7 cellular contexts compared by ENCODE assay signal in the genomic region with DNA sequence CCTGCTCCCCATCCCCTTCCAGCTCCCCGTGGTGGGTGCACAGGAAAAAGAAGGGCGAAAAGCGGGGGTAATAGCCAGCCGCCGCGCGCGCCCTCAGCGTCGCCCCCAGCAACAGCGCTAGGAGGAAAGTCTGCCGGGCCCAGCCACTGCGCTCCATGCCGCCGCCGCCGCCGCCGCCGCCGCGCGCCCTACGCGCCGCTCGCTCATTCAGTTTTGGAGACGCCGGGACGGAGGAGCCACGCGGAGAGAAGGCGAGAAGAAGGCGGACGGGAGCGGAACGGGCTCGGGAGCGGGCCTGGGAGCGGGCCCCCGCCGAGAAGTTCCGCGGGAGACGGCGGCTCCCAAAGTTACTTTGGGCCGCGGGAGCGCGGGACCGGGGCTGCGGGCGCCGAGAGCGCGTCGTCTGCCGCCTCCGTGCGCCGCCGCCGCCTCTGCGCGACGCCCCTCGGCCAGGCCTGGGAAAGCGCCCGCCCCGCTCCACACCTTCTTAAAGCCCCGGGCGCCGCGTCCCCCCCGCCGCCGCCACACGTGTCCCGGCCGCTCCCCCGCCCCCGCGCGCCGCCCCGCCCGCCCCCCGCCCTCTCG. TPM values are rescaled to one million over a fixed set of nuclear protein-coding genes. Genes with fewer than 3 reads are reported as not detected.
DNase-seq lines count a peak whose midpoint lies in the region; ATAC-seq, FAIRE-seq and TF ChIP-seq lines count a peak whose summit lies in the region.

A gene (minus strand): TSS at position 459 of the 585 bp plus-strand sequence. CDS start 302 bp downstream, at position 157.

- no peak for FAIRE-seq in GM12878 (lab: Jason Lieb, UNC)

- no peak for TF ChIP-seq POLR2A in GM12878 (IDR thresholded peaks at IDR 0.05; ENCODE audit: low read depth, low read length)

- H3K36me3 ChIP-seq in GM12878 (ENCODE audit: control insufficient read depth in 2 of 2, insufficient read depth in 2 of 2, low read length in 1 of 2) (no peaks in the 10 kb centered on the region), subcutaneous abdominal adipose tissue (ENCODE audit: control insufficient read depth in 5 of 5, insufficient read depth in 5 of 5, low read length in 5 of 5) (no peaks in the 10 kb centered on the region)

- H2AFZ ChIP-seq in GM12878 (ENCODE audit: control insufficient read depth, low read depth, low read length) = no peak within 1 kb of the TSS

- no peak within 1 kb of the TSS for H3K4me2 ChIP-seq in GM12878 (ENCODE audit: control insufficient read depth, insufficient read depth)

- H3K9me3 ChIP-seq in GM12878 (replicated peaks; ENCODE audit: control insufficient read depth, insufficient read depth, low read length) (no peaks in the 10 kb centered on the region), subcutaneous abdominal adipose tissue (ENCODE audit: control insufficient read depth in 5 of 5, low read length in 5 of 5) (no peaks in the 10 kb centered on the region)

- in situ Hi-C loops in GM12878 (cut with MboI) = no loop called here

- WGBS in GM12878 (ENCODE audit: insufficient coverage, insufficient replicate concordance, low lambda C conversion rate, missing lambda C conversion rate) = 46% methylated on average over 46 of the region's 89 CpGs

- no peaks in the 10 kb centered on the region for H3K79me2 ChIP-seq in GM12878 (ENCODE audit: control insufficient read depth, insufficient read depth, low read length)

- peaks cover 4 to 9% of the 10 kb centered on the region in 2 experiments for H3K27me3 ChIP-seq in GM12878 (replicated peaks in 1 of 2; ENCODE audit: control insufficient read depth in 2 of 2, insufficient read depth in 2 of 2, low read length in 1 of 2)
- H3K27me3 ChIP-seq in subcutaneous abdominal adipose tissue (ENCODE audit: control insufficient read depth in 5 of 5, insufficient read depth in 4 of 5, low read length in 5 of 5) = peaks cover 13 to 33% (median 20%) of the 10 kb centered on the region in 5 donors

- no peak for TF ChIP-seq RAD21 in GM12878 (IDR thresholded peaks at IDR 0.05; ENCODE audit: insufficient read depth, low read depth, low read length)

- H3K9ac ChIP-seq in GM12878 (ENCODE audit: control insufficient read depth, insufficient read depth, low read length) = no peak within 1 kb of the TSS
- no peak within 1 kb of the TSS for H3K9ac ChIP-seq in subcutaneous abdominal adipose tissue (ENCODE audit: low read length in 5 of 5)

- RAD21 ChIA-PET in GM12878 (lab: Charles Lee; ENCODE audit: unreplicated experiment) = no interaction called here

- H4K20me1 ChIP-seq in GM12878 (ENCODE audit: control insufficient read depth, insufficient read depth) = no peaks in the 10 kb centered on the region

- no TSS peak for BruUV-seq in GM12878 (replicated peaks; lab: Mats Ljungman, UMichigan)

- H3K4me3 ChIP-seq in GM08714 (ENCODE audit: low read length) (peak within 1 kb of the TSS; percentile 14; the same call in 1 of the 2 replicates), GM12878 (no peak within 1 kb of the TSS), subcutaneous abdominal adipose tissue (ENCODE audit: low read depth in 1 of 5, low read length in 5 of 5) (peak within 1 kb of the TSS; percentile 58 to 68 (median 63))

- H3K4me1 ChIP-seq in GM12878 (ENCODE audit: control insufficient read depth, insufficient read depth, low read length) = no peaks in the 10 kb centered on the region
- peaks cover 0 to 18% (median 15%) of the 10 kb centered on the region in 5 donors for H3K4me1 ChIP-seq in subcutaneous abdominal adipose tissue (ENCODE audit: control insufficient read depth in 5 of 5, insufficient read depth in 5 of 5, low read length in 5 of 5)

- SMC1A ChIA-PET in GM12878 (lab: Charles Lee; ENCODE audit: uncharacterized antibody, unreplicated experiment) = no interaction called here

- DNase-seq in NCI-H1417 (lab: John Stamatoyannopoulos, UW) (peak; percentile 12 to 94 (median 87)), GM12878 (ENCODE audit: low read depth, low spot score) (no peak), kidney tubule cell (ENCODE audit: low spot score) (peak; percentile 44), mesenteric fat pad (ENCODE audit: low spot score) (no peak)

- ATAC-seq in GM12878 (no peak), HG03521 (IDR thresholded peaks at IDR 0.05; ENCODE audit: unreplicated experiment) (no peak)

- CTCF ChIA-PET in GM12878 (lab: Yijun Ruan, JAX) = no interaction called here

- intact Hi-C loops in GM12878 (cut with micrococcal nuclease; ENCODE audit: unreplicated experiment) = no loop called here

- POLR2A ChIA-PET in GM12878 (lab: Charles Lee) = no interaction called here

- H3K27ac ChIP-seq in GM12878 (ENCODE audit: control insufficient read depth, insufficient read depth) (no peak within 1 kb of the TSS), subcutaneous abdominal adipose tissue (ENCODE audit: low read depth, low read length) (no peak within 1 kb of the TSS)

- TF ChIP-seq CTCF in GM12878 (IDR thresholded peaks at IDR 0.05 in 2 of 3, conservative IDR thresholded peaks at IDR 0.05 in 1 of 3; ENCODE audit: control insufficient read depth in 2 of 3, extremely low read depth in 1 of 3, insufficient read depth in 1 of 3, low read depth in 3 of 3, low read length in 3 of 3) = no peak

- TF ChIP-seq EP300 in GM12878 (IDR thresholded peaks at IDR 0.05; ENCODE audit: borderline replicate concordance in 1 of 2, control insufficient read depth in 1 of 2, low read depth in 2 of 2, low read length in 2 of 2) = no peak

TF ChIP-seq in GM12878, 131 proteins besides CTCF, POLR2A, EP300 and RAD21 (continues in another document):
- TF ChIP-seq, protein P1, sequence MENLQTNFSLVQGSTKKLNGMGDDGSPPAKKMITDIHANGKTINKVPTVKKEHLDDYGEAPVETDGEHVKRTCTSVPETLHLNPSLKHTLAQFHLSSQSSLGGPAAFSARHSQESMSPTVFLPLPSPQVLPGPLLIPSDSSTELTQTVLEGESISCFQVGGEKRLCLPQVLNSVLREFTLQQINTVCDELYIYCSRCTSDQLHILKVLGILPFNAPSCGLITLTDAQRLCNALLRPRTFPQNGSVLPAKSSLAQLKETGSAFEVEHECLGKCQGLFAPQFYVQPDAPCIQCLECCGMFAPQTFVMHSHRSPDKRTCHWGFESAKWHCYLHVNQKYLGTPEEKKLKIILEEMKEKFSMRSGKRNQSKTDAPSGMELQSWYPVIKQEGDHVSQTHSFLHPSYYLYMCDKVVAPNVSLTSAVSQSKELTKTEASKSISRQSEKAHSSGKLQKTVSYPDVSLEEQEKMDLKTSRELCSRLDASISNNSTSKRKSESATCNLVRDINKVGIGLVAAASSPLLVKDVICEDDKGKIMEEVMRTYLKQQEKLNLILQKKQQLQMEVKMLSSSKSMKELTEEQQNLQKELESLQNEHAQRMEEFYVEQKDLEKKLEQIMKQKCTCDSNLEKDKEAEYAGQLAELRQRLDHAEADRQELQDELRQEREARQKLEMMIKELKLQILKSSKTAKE (IDR thresholded peaks at IDR 0.05; ENCODE audit: low read depth, poor library complexity, severe bottlenecking) = no peak
- TF ChIP-seq HDAC6 (IDR thresholded peaks at IDR 0.05; ENCODE audit: unreplicated experiment) (peak; percentile 32), HDAC2 (IDR thresholded peaks at IDR 0.05) (no peak)
- TF ChIP-seq, protein P2, sequence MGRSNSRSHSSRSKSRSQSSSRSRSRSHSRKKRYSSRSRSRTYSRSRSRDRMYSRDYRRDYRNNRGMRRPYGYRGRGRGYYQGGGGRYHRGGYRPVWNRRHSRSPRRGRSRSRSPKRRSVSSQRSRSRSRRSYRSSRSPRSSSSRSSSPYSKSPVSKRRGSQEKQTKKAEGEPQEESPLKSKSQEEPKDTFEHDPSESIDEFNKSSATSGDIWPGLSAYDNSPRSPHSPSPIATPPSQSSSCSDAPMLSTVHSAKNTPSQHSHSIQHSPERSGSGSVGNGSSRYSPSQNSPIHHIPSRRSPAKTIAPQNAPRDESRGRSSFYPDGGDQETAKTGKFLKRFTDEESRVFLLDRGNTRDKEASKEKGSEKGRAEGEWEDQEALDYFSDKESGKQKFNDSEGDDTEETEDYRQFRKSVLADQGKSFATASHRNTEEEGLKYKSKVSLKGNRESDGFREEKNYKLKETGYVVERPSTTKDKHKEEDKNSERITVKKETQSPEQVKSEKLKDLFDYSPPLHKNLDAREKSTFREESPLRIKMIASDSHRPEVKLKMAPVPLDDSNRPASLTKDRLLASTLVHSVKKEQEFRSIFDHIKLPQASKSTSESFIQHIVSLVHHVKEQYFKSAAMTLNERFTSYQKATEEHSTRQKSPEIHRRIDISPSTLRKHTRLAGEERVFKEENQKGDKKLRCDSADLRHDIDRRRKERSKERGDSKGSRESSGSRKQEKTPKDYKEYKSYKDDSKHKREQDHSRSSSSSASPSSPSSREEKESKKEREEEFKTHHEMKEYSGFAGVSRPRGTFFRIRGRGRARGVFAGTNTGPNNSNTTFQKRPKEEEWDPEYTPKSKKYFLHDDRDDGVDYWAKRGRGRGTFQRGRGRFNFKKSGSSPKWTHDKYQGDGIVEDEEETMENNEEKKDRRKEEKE (IDR thresholded peaks at IDR 0.05) = no peak

RNA-seq across cellular contexts. Expression of the gene that starts here (rescaled TPM):
- total RNA-seq in GM12878 (2013; cell fraction: nucleolus; rRNA removed) = not detected in 2 replicates
- total RNA-seq in GM12878 (2014; rRNA removed) (0.11 TPM in 1 of 2 replicates, not detected in the other), GM12878 (2014; rRNA removed; fragmentation: Illumina TruSeq; extraction: Trizol) (not detected in 2 replicates), GM12878 (2021) (0.11 and 0.21 TPM in 2 replicates), mesenteric fat pad (1.8 TPM)
- polyA plus RNA-seq in GM12878 (2011; ENCODE audit: low read depth) = not detected
- polyA plus RNA-seq in GM12878 (2011; rRNA removed) (not detected in 2 replicates), GM12878 (2014; fragmentation: Illumina TruSeq; extraction: Trizol) (not detected in 2 replicates), GM12878 (2014; fragmentation: Nextera tagmentation; extraction: Ambion mirVana) (not detected), GM12878 (2014; rRNA removed) (not detected in 2 replicates), GM12878 (2016; fragmentation: Nextera tagmentation; extraction: Ambion mirVana) (not detected)
- polyA plus RNA-seq in GM12878 (2011; cell fraction: cytosol; rRNA removed) = under 0.01 TPM in 1 of 2 replicates, not detected in the other
- 0.01 and 0.06 TPM in 2 replicates for polyA plus RNA-seq in GM12878 (2011; cell fraction: nucleus; rRNA removed)
- polyA plus RNA-seq in GM12878 (2012) = not detected in 2 replicates
- polyA minus RNA-seq in GM12878 (2011; rRNA and poly(A)+ RNA removed) = 0.05 TPM in 1 of 2 replicates, not detected in the other
- polyA minus RNA-seq in GM12878 (2011; cell fraction: cytosol; rRNA and poly(A)+ RNA removed) = not detected in 2 replicates
- under 0.01 TPM in 1 of 2 replicates, not detected in the other for polyA minus RNA-seq in GM12878 (2011; cell fraction: nucleus; rRNA and poly(A)+ RNA removed)

Comparison
In these comparisons a context has a peak if more than half of its experiments do, and no peak if none do; other contexts are left out.
1. DNase-seq: peak in NCI-H1417 (3 of 3) and kidney tubule cell (single experiment); none in GM12878 (single experiment) and mesenteric fat pad (single experiment).